Comparison of ENCODE assay signal across 8 cellular contexts in genomic region chr15:91849749-91850161, GRCh38. TPM values are rescaled to one million over a fixed set of nuclear protein-coding genes. Genes with fewer than 3 reads are reported as not detected.
DNase-seq lines count a peak whose midpoint lies in the region; ATAC-seq and TF ChIP-seq lines count a peak whose summit lies in the region.

No MANE protein-coding gene starts in this region.

- H3K9me3 Mint-ChIP-seq in endothelial cell (ENCODE audit: unreplicated experiment): no peaks in the 10 kb centered on the region

- no peak overlapping the region for H3K4me3 Mint-ChIP-seq in endothelial cell (ENCODE audit: unreplicated experiment)

- H3K4me3 ChIP-seq in AG10803 (ENCODE audit: low read length): no peak overlapping the region

- no peaks in the 10 kb centered on the region for H3K36me3 Mint-ChIP-seq in endothelial cell (ENCODE audit: low read depth, unreplicated experiment)

- H3K27ac ChIP-seq in RWPE1: no peak overlapping the region

- peaks cover 2% of the 10 kb centered on the region for H3K27me3 Mint-ChIP-seq in endothelial cell (ENCODE audit: unreplicated experiment)

- CTCF ChIA-PET in RWPE1 (lab: Yijun Ruan, JAX): interaction anchor here (0.6 to 1.4 kb wide), 7 partner anchors 144 to 1441 kb away, joined by 3 to 7 read pairs (median 3); no protein-coding TSS in a partner anchor

- TF ChIP-seq CTCF in AG10803 (conservative IDR thresholded peaks at IDR 0.05; ENCODE audit: low read length): peak; percentile 85
- TF ChIP-seq CTCF in GM13977 (IDR thresholded peaks at IDR 0.05; ENCODE audit: extremely low read depth, insufficient read depth, missing control alignments): peak; percentile 14
- TF ChIP-seq CTCF in RWPE1 (conservative IDR thresholded peaks at IDR 0.05; ENCODE audit: low read depth): peak; percentile 61
- peak; percentile 59 for TF ChIP-seq CTCF in endothelial cell (IDR thresholded peaks at IDR 0.05; ENCODE audit: unreplicated experiment)

- no peak overlapping the region for H3K27ac Mint-ChIP-seq in endothelial cell (ENCODE audit: unreplicated experiment)

- POLR2A ChIA-PET in RWPE1 (lab: Yijun Ruan, JAX; ENCODE audit: low non-redundant PET): no interaction called here

- in situ Hi-C loops in GM13977 (cut with MboI; ENCODE audit: low pct_unique_long_range_greater_than_20kb, low sequenced_read_pairs, unreplicated experiment): no loop called here

- H3K4me1 Mint-ChIP-seq in endothelial cell (ENCODE audit: unreplicated experiment): peaks cover 10% of the 10 kb centered on the region

- DNase-seq in AG10803 (ENCODE audit: low read depth) (peak; percentile 62), GM13977 (ENCODE audit: low spot score) (no peak), RWPE1 (ENCODE audit: low spot score) (peak; percentile 59), endothelial cell (ENCODE audit: low spot score) (no peak), pons (ENCODE audit: low spot score) (peak; percentile 80), left lobe of liver (ENCODE audit: low spot score) (no peak)
- DNase-seq in activated CD8-positive, alpha-beta memory T cell treated with anti-CD3 and anti-CD28 coated beads, Interleukin-2, amount 50 U/mL, for 48 hours: no peak
- no peak for DNase-seq in effector CD8-positive, alpha-beta T cell (lab: John Stamatoyannopoulos, UW)

- no peak for ATAC-seq in left lobe of liver

RNA-seq across cellular contexts. Expression of gene SLCO3A1, which starts 3.8 kb away (rescaled TPM):
- total RNA-seq in endothelial cell (ENCODE audit: unreplicated experiment) (30.9 TPM), left lobe of liver (3.4 TPM)

Comparison
In these comparisons a context has a peak if more than half of its experiments do, and no peak if none do; other contexts are left out.
1. DNase-seq: peak in AG10803 (single experiment), RWPE1 (single experiment) and pons (single experiment); none in GM13977 (single experiment), endothelial cell (single experiment), activated CD8-positive, alpha-beta memory T cell treated with anti-CD3 and anti-CD28 coated beads, Interleukin-2, amount 50 U/mL, for 48 hours (single experiment), effector CD8-positive, alpha-beta T cell (single experiment) and left lobe of liver (single experiment).
2. CTCF ChIP-seq: peak in every context shown above with its lines; median percentile 85 in AG10803; 61 in RWPE1; 59 in endothelial cell; 14 in GM13977.